In the genomic region with DNA sequence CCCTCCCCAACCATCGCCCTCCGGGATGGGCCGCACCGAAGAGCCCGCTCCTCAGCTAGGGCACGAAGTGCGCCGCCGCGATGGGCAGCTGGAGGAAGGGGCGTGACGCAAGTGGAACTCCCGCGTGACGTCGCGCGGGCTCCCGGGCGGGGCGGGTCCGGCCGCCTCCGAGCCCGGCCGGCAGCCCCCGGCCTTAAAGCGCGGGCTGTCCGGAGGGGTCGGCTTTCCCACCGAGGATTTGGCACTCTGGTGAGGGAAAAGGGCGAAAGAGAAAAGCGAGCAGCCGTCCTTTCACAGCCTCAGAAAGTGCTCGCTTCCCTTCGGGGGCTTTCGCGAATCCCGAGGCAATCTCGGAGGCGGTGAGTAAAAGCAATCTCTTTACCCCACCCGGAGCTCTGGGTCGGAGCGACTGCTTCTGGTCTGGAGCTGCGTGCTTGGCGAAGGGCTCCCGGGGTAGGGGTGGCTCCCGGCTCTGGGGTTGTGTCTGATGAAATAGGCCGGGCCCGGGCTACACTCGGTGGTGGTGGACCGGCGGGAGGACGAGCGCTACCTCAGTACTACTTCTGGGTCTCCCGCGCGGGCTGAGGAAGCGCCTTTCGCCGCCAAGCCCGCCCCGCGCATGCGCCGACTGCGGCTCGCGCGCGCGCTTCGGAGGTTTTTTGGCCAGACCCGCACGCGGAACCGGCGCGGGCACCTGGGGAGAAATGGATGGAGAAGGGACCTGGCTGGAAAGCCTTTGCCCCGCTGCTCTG, we compare ENCODE assay signal across 8 cellular contexts. TPM values are rescaled to one million over a fixed set of nuclear protein-coding genes. Genes with fewer than 3 reads are reported as not detected.
A peak's percentile ranks its signal among the peaks of the same experiment; 100 is the strongest.
DNase-seq lines count a peak whose midpoint lies in the region; ATAC-seq and TF ChIP-seq lines count a peak whose summit lies in the region.

A gene (plus strand): TSS at position 123 of the 752 bp plus-strand sequence. CDS start 3,524 bp downstream, outside the sequence.

- peaks cover 58% of the 10 kb centered on the region for H3K4me1 Mint-ChIP-seq in nephron progenitor cell
- H3K4me1 Mint-ChIP-seq in stimulated activated naive CD8-positive, alpha-beta T cell treated with anti-CD3 and anti-CD28 coated beads, Interleukin-15, amount 100 ng/mL, for 72 hours, result peaks cover 28% of the 10 kb centered on the region

- H3K4me3 Mint-ChIP-seq in nephron progenitor cell, result peak within 1 kb of the TSS; percentile 90
- peak within 1 kb of the TSS; percentile 94 to 99 for H3K4me3 Mint-ChIP-seq in stimulated activated naive CD8-positive, alpha-beta T cell treated with anti-CD3 and anti-CD28 coated beads, Interleukin-15, amount 100 ng/mL, for 72 hours

- H3K4me3 ChIP-seq in LNCaP clone FGC (ENCODE audit: low read depth, low read length), result peak within 1 kb of the TSS; percentile 92
- peak within 1 kb of the TSS; percentile 91 for H3K4me3 ChIP-seq in fibroblast of the aortic adventitia (ENCODE audit: low read depth, low read length)

- ATAC-seq in stimulated activated naive CD8-positive, alpha-beta T cell treated with anti-CD3 and anti-CD28 coated beads, Interleukin-15, amount 100 ng/mL, for 72 hours, result peak; percentile 87

- DNase-seq in EL (peak; percentile 82), GOT3 (lab: John Stamatoyannopoulos, UW) (peak; percentile 59), LNCaP clone FGC (ENCODE audit: low read depth) (peak; percentile 50), SHP77 treated with DMSO at 0.1 percent for 48 hours (lab: John Stamatoyannopoulos, UW) (peak; percentile 73), fibroblast of the aortic adventitia (ENCODE audit: low read depth) (peak; percentile 71), nephron progenitor cell (peak; percentile 92)
- DNase-seq in activated effector memory CD4-positive, alpha-beta T cell treated with anti-CD3 and anti-CD28 coated beads, Interleukin-2, amount 50 U/mL, for 16 hours, result peak; percentile 94
- peak; percentile 85 to 88 for DNase-seq in stimulated activated naive CD8-positive, alpha-beta T cell treated with anti-CD3 and anti-CD28 coated beads, Interleukin-15, amount 100 ng/mL, for 72 hours

- TF ChIP-seq CTCF in LNCaP clone FGC (IDR thresholded peaks at IDR 0.05; ENCODE audit: control insufficient read depth, extremely low read depth, insufficient read depth) (no peak), fibroblast of the aortic adventitia (IDR thresholded peaks at IDR 0.05; ENCODE audit: insufficient read depth, low read length) (no peak), nephron progenitor cell (IDR thresholded peaks at IDR 0.05) (no peak)

- H3K36me3 Mint-ChIP-seq in nephron progenitor cell (ENCODE audit: low read depth), result peaks cover 20% of the 10 kb centered on the region

- H3K27me3 Mint-ChIP-seq in nephron progenitor cell (ENCODE audit: low read depth, poor library complexity), result peaks cover 4% of the 10 kb centered on the region
- H3K27me3 Mint-ChIP-seq in stimulated activated naive CD8-positive, alpha-beta T cell treated with anti-CD3 and anti-CD28 coated beads, Interleukin-15, amount 100 ng/mL, for 72 hours, result peaks cover 16% of the 10 kb centered on the region

- H3K9me3 Mint-ChIP-seq in nephron progenitor cell, result no peaks in the 10 kb centered on the region
- H3K9me3 Mint-ChIP-seq in stimulated activated naive CD8-positive, alpha-beta T cell treated with anti-CD3 and anti-CD28 coated beads, Interleukin-15, amount 100 ng/mL, for 72 hours, result no peaks in the 10 kb centered on the region

- peak within 1 kb of the TSS; percentile 92 for H3K27ac Mint-ChIP-seq in nephron progenitor cell
- H3K27ac Mint-ChIP-seq in stimulated activated naive CD8-positive, alpha-beta T cell treated with anti-CD3 and anti-CD28 coated beads, Interleukin-15, amount 100 ng/mL, for 72 hours, result peak within 1 kb of the TSS; percentile 91 to 98

RNA-seq across cellular contexts. Expression of the gene that starts here (rescaled TPM):
- 31.0 and 80.1 TPM in 2 replicates for total RNA-seq in fibroblast of the aortic adventitia (ENCODE audit: low replicate concordance)

Comparison
In these comparisons a context has a peak if more than half of its experiments do, and no peak if none do; other contexts are left out.
1. Peak in every context shown above with its lines: DNase-seq, ATAC-seq and H3K4me3 ChIP-seq.